In the genomic region with DNA sequence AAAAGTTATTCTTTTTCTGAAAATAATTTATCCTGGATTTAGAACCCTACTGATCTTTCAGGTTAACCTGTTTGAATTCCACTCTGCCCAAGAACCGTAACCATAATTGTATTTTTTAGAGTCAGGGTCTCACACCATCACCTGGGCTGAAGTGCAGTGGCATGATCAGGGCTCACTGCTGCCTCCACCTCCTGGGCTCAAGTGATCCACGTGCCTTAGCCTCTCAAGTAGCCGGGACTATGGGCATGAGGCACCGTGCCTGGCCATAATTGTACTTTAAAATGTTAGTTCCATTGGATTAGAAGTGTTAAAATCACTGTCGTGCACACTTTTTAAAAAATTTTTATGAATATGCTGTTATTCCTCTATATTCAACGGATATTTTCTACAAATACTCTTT, we compare ENCODE assay signal across 8 cellular contexts. TPM values are rescaled to one million over a fixed set of nuclear protein-coding genes. Genes with fewer than 3 reads are reported as not detected.
A peak's percentile ranks its signal among the peaks of the same experiment; 100 is the strongest.
DNase-seq lines count a peak whose midpoint lies in the region; ATAC-seq and TF ChIP-seq lines count a peak whose summit lies in the region.

No MANE protein-coding gene starts in this region.

- intact Hi-C loops in activated CD4-positive, alpha-beta T cell treated with anti-CD3 and anti-CD28 coated beads, Interleukin-2, amount 10 ng/mL, durations not matched to agents 24 days and 14 days (cut with micrococcal nuclease): loop anchor here (5.0 kb wide), 4 partner anchors 335 to 880 kb away; partner anchors contain the start of genes KLF13 and OTUD7A

- ATAC-seq in WTC11 (no peak), GM18511 (IDR thresholded peaks at IDR 0.05; ENCODE audit: unreplicated experiment) (no peak)

- POLR2A ChIA-PET in WTC11 (lab: Charles Lee): interaction anchor here (0.7 to 1.1 kb wide), 2 partner anchors 11 to 12 kb away, joined by 3 read pairs; no protein-coding TSS in a partner anchor

- H3K4me1 Mint-ChIP-seq in activated CD4-positive, alpha-beta T cell treated with anti-CD3 and anti-CD28 coated beads, Interleukin-2, amount 10 ng/mL, durations not matched to agents 24 days and 14 days: peaks cover 22% of the 10 kb centered on the region
- peaks cover 24% of the 10 kb centered on the region for H3K4me1 Mint-ChIP-seq in WTC11

- peaks cover 7 to 35% (median 33%) of the 10 kb centered on the region in 5 donors for H3K4me1 ChIP-seq in subcutaneous abdominal adipose tissue (ENCODE audit: control insufficient read depth in 5 of 5, insufficient read depth in 5 of 5, low read length in 5 of 5)

- H3K27ac ChIP-seq in subcutaneous abdominal adipose tissue (ENCODE audit: low read depth, low read length): peak overlapping the region; percentile 94

- H3K27me3 Mint-ChIP-seq in activated CD4-positive, alpha-beta T cell treated with anti-CD3 and anti-CD28 coated beads, Interleukin-2, amount 10 ng/mL, durations not matched to agents 24 days and 14 days: peaks cover 17% of the 10 kb centered on the region
- H3K27me3 Mint-ChIP-seq in WTC11 (ENCODE audit: low read depth): no peaks in the 10 kb centered on the region

- DNase-seq in activated CD4-positive, alpha-beta T cell treated with anti-CD3 and anti-CD28 coated beads, Interleukin-2, amount 10 ng/mL, durations not matched to agents 24 days and 14 days: no peak
- DNase-seq in activated CD4-positive, alpha-beta T cell treated with anti-CD3 and anti-CD28 coated beads for 48 hours: no peak
- DNase-seq in WTC11 (ENCODE audit: low spot score) (no peak), kidney epithelial cell (ENCODE audit: low read depth) (no peak), hepatic stellate cell (ENCODE audit: low spot score) (no peak), NCI-H2029 treated with DMSO at 0.1 percent for 48 hours (lab: John Stamatoyannopoulos, UW) (no peak)

- no peaks in the 10 kb centered on the region for H3K9me3 ChIP-seq in subcutaneous abdominal adipose tissue (ENCODE audit: control insufficient read depth in 5 of 5, low read length in 5 of 5)

- H3K9me3 Mint-ChIP-seq in activated CD4-positive, alpha-beta T cell treated with anti-CD3 and anti-CD28 coated beads, Interleukin-2, amount 10 ng/mL, durations not matched to agents 24 days and 14 days: no peaks in the 10 kb centered on the region
- H3K9me3 Mint-ChIP-seq in WTC11: peaks cover 13% of the 10 kb centered on the region

- H3K27me3 ChIP-seq in kidney epithelial cell (ENCODE audit: control insufficient read depth, insufficient read depth, low read length) (no peaks in the 10 kb centered on the region), subcutaneous abdominal adipose tissue (ENCODE audit: control insufficient read depth in 5 of 5, insufficient read depth in 4 of 5, low read length in 5 of 5) (no peaks in the 10 kb centered on the region)

- H3K4me3 ChIP-seq in kidney epithelial cell (ENCODE audit: low read depth, low read length): peak overlapping the region; percentile 97
- H3K4me3 ChIP-seq in subcutaneous abdominal adipose tissue (ENCODE audit: low read depth in 1 of 5, low read length in 5 of 5): peak overlapping the region; percentile 63 to 95 (median 94)

- peak overlapping the region; percentile 89 for H3K4me3 Mint-ChIP-seq in activated CD4-positive, alpha-beta T cell treated with anti-CD3 and anti-CD28 coated beads, Interleukin-2, amount 10 ng/mL, durations not matched to agents 24 days and 14 days
- H3K4me3 Mint-ChIP-seq in WTC11: peak overlapping the region; percentile 79

- H3K36me3 Mint-ChIP-seq in activated CD4-positive, alpha-beta T cell treated with anti-CD3 and anti-CD28 coated beads, Interleukin-2, amount 10 ng/mL, durations not matched to agents 24 days and 14 days (ENCODE audit: low read depth): peaks cover 5% of the 10 kb centered on the region
- no peaks in the 10 kb centered on the region for H3K36me3 Mint-ChIP-seq in WTC11

- peak overlapping the region; percentile 61 for H3K27ac Mint-ChIP-seq in activated CD4-positive, alpha-beta T cell treated with anti-CD3 and anti-CD28 coated beads, Interleukin-2, amount 10 ng/mL, durations not matched to agents 24 days and 14 days
- peak overlapping the region; percentile 82; the same call in 1 of the 2 replicates for H3K27ac Mint-ChIP-seq in WTC11

- CTCF ChIA-PET in WTC11 (lab: Charles Lee): interaction anchor here (1.3 to 1.7 kb wide), 2 partner anchors 21 to 137 kb away, joined by 5 to 13 read pairs; no protein-coding TSS in a partner anchor

- H3K36me3 ChIP-seq in kidney epithelial cell (ENCODE audit: control insufficient read depth, insufficient read depth, low read length) (no peaks in the 10 kb centered on the region), subcutaneous abdominal adipose tissue (ENCODE audit: control insufficient read depth in 5 of 5, insufficient read depth in 5 of 5, low read length in 5 of 5) (no peaks in the 10 kb centered on the region)

- H3K9ac ChIP-seq in subcutaneous abdominal adipose tissue (ENCODE audit: low read length in 5 of 5): peak overlapping the region in 4 of 5 donors; percentile 83 to 96 (median 92)

- no peak for TF ChIP-seq CTCF in WTC11 (IDR thresholded peaks at IDR 0.05)
- no peak for TF ChIP-seq CTCF in kidney epithelial cell (IDR thresholded peaks at IDR 0.05; ENCODE audit: insufficient read depth, low read length, poor library complexity, severe bottlenecking)

TF ChIP-seq in WTC11, 78 proteins besides CTCF, POLR2A, EP300 and RAD21:
- no peak for TF ChIP-seq TEAD4 (CRISPR knock-in tag; IDR thresholded peaks at IDR 0.05)
- TF ChIP-seq NFYB (CRISPR knock-in tag; conservative IDR thresholded peaks at IDR 0.05; ENCODE audit: low read depth): no peak
- TF ChIP-seq GRHL2 (CRISPR knock-in tag; IDR thresholded peaks at IDR 0.05; ENCODE audit: insufficient replicate concordance, severe bottlenecking): no peak
- TF ChIP-seq MAX (CRISPR knock-in tag; IDR thresholded peaks at IDR 0.05): 0 out of 2 replicates have a peak, but pooled peaks have one; percentile 21
- no peak for TF ChIP-seq TCF7 (CRISPR knock-in tag; IDR thresholded peaks at IDR 0.05; ENCODE audit: low read depth)
- TF ChIP-seq TEAD1 (CRISPR knock-in tag; IDR thresholded peaks at IDR 0.05): no peak
- no peak for TF ChIP-seq NR1H2 (CRISPR knock-in tag; IDR thresholded peaks at IDR 0.05)
- no peak for TF ChIP-seq E2F1 (CRISPR knock-in tag; IDR thresholded peaks at IDR 0.05)

RNA-seq across cellular contexts. Expression of gene MTMR10, which starts 1.0 kb away (rescaled TPM):
- total RNA-seq in activated CD4-positive, alpha-beta T cell treated with anti-CD3 and anti-CD28 coated beads, Interleukin-2, amount 10 ng/mL, durations not matched to agents 24 days and 14 days: 11.3 and 12.3 TPM in 2 replicates
- total RNA-seq in WTC11 (2021) (15.3 to 17.3 TPM (median 15.9 TPM) in 3 replicates), kidney epithelial cell (18.8 and 22.4 TPM in 2 replicates)
